30 cellular contexts compared by ENCODE assay signal in genomic region chr4:31078661-31079060, GRCh38.
"Had no signal": no experiment of that assay in that cellular context is flagged by ENCODE, and none has a peak within 500 bp of the region (broad histone marks: within the 10 kb centered on the region; RNA-seq: fewer than 3 reads in every experiment).

No MANE protein-coding gene starts in this region.

- H3K4me3 ChIP-seq: esophagus muscularis mucosa, gastroesophageal sphincter, heart right ventricle had no signal

- ATAC-seq: activated CD4-positive, alpha-beta T cell treated with anti-CD3 and anti-CD28 coated beads for 36 hours; activated CD8-positive, alpha-beta memory T cell treated with anti-CD3 and anti-CD28 coated beads, Interleukin-2, amount 10 ng/mL, durations not matched to agents 7 days and 5 days; activated CD8-positive, alpha-beta T cell treated with anti-CD3 and anti-CD28 coated beads, Interleukin-2, amount 10 ng/mL, durations not matched to agents 7 days and 5 days; activated naive CD8-positive, alpha-beta T cell treated with anti-CD3 and anti-CD28 coated beads, Interleukin-2, amount 50 U/mL, for 24 hours; effector memory CD8-positive, alpha-beta T cell; gastroesophageal sphincter; heart right ventricle had no signal

- H3K36me3 ChIP-seq: brain microvascular endothelial cell, esophagus muscularis mucosa, gastroesophageal sphincter, heart right ventricle had no signal

- DNase-seq: activated CD4-positive, alpha-beta memory T cell treated with anti-CD3 and anti-CD28 coated beads for 36 hours; activated CD4-positive, alpha-beta T cell treated with anti-CD3 and anti-CD28 coated beads for 36 hours; activated CD4-positive, alpha-beta T cell treated with anti-CD3 and anti-CD28 coated beads, Interleukin-2, amount 10 ng/mL, durations not matched to agents 24 days and 14 days; activated CD4-positive, CD25-positive, alpha-beta regulatory T cell; activated CD4-positive, CD25-positive, alpha-beta regulatory T cell treated with anti-CD3 and anti-CD28 coated beads, Interleukin-2, amount 50 U/mL, for 72 hours; activated CD8-positive, alpha-beta memory T cell treated with anti-CD3 and anti-CD28 coated beads, Interleukin-2, amount 10 ng/mL, durations not matched to agents 7 days and 5 days; activated CD8-positive, alpha-beta memory T cell treated with anti-CD3 and anti-CD28 coated beads, Interleukin-2, amount 50 U/mL, for 4 hours; activated CD8-positive, alpha-beta T cell treated with anti-CD3 and anti-CD28 coated beads, Interleukin-2, amount 10 ng/mL, durations not matched to agents 7 days and 5 days; activated effector memory CD4-positive, alpha-beta T cell treated with anti-CD3 and anti-CD28 coated beads, Interleukin-2, amount 50 U/mL, for 16 hours; activated naive CD4-positive, alpha-beta T cell treated with anti-CD3 and anti-CD28 coated beads for 36 hours; activated naive CD8-positive, alpha-beta T cell treated with anti-CD3 and anti-CD28 coated beads for 36 hours; activated naive CD8-positive, alpha-beta T cell treated with anti-CD3 and anti-CD28 coated beads, Interleukin-2, amount 50 U/mL, for 24 hours; activated T-cell treated with anti-CD3 and anti-CD28 coated beads, Interleukin-2, amount 50 U/mL, for 1 hour; activated T-cell treated with anti-CD3 and anti-CD28 coated beads, Interleukin-2, amount 50 U/mL, for 48 hours; amniotic stem cell; anterior cingulate cortex; brain microvascular endothelial cell; cortex of kidney; dermis blood vessel endothelial cell; effector CD4-positive, alpha-beta T cell; effector memory CD8-positive, alpha-beta T cell; erythroblast; foreskin melanocyte; heart right ventricle; T-helper 2 cell had no signal

- FAIRE-seq: astrocyte, bronchial epithelial cell, colon had no signal

- H3K27me3 ChIP-seq: brain microvascular endothelial cell, esophagus muscularis mucosa, gastroesophageal sphincter, heart right ventricle had no signal

- H3K9me3 ChIP-seq: esophagus muscularis mucosa, gastroesophageal sphincter had no signal

- H3K27ac ChIP-seq: brain microvascular endothelial cell, esophagus muscularis mucosa, gastroesophageal sphincter, heart right ventricle had no signal
